ENCODE assay signal across 1 cellular context in genomic region chr17:42969006-42969581, GRCh38.
TF ChIP-seq lines count a peak whose summit lies in the region.

No MANE protein-coding gene starts in this region.

TF ChIP-seq in GM23338, 12 proteins besides CTCF, POLR2A, EP300 and RAD21 (continued from another document):
- TF ChIP-seq ZNF462 (CRISPR knock-in tag; IDR thresholded peaks at IDR 0.05) (no peak), POLR2AphosphoS5 (IDR thresholded peaks at IDR 0.05; ENCODE audit: low read depth) (no peak), ZNF114 (CRISPR knock-in tag; IDR thresholded peaks at IDR 0.05) (no peak), ZNF331 (CRISPR knock-in tag; IDR thresholded peaks at IDR 0.05; ENCODE audit: low read depth) (no peak)
